ENCODE assay signal across 16 cellular contexts in genomic region chr3:28042095-28042635, GRCh38.
A peak's percentile ranks its signal among the peaks of the same experiment; 100 is the strongest.
DNase-seq lines count a peak whose midpoint lies in the region; ATAC-seq and TF ChIP-seq lines count a peak whose summit lies in the region.
"Had no signal": no experiment of that assay in that cellular context is flagged by ENCODE, and none has a peak within 500 bp of the region (broad histone marks: within the 10 kb centered on the region; RNA-seq: fewer than 3 reads in every experiment).

No MANE protein-coding gene starts in this region.

- no peak for TF ChIP-seq POLR2A in body of pancreas (IDR thresholded peaks at IDR 0.05)

- H3K27me3 ChIP-seq in mesendoderm (ENCODE audit: insufficient read depth, low read length, poor library complexity) (no peaks in the 10 kb centered on the region), MG63 (no peaks in the 10 kb centered on the region), body of pancreas (no peaks in the 10 kb centered on the region)
- H3K27me3 ChIP-seq: SJCRH30 had no signal

- WGBS in mesendoderm (ENCODE audit: extremely low coverage, insufficient coverage, low lambda C conversion rate), result no CpG with 5 or more reads among the region's 2 CpGs
- 64 to 93% methylated on average over 2 of the region's 2 CpGs for WGBS in body of pancreas, 2 donors

- no peak for TF ChIP-seq CTCF in body of pancreas (IDR thresholded peaks at IDR 0.05)

- no peak overlapping the region for H3K18ac ChIP-seq in mesendoderm (ENCODE audit: low read length)

- H2AK5ac ChIP-seq in mesendoderm (ENCODE audit: low read length), result no peak overlapping the region

- no peak overlapping the region for H3K4me3 ChIP-seq in mesendoderm (ENCODE audit: low read length)
- no peak overlapping the region for H3K4me3 ChIP-seq in MG63
- no peak overlapping the region for H3K4me3 ChIP-seq in body of pancreas
- H3K4me3 ChIP-seq: GM23338, SJCRH30 had no signal

- no peak overlapping the region for H4K8ac ChIP-seq in mesendoderm (ENCODE audit: low read depth, low read length)

- H3K79me2 ChIP-seq in mesendoderm (ENCODE audit: control insufficient read depth, insufficient read depth, low read length), result no peaks in the 10 kb centered on the region

- H3K23ac ChIP-seq in mesendoderm (ENCODE audit: low read length), result no peak overlapping the region

- H3K9ac ChIP-seq in mesendoderm (ENCODE audit: low read length), result no peak overlapping the region

- H3K27ac ChIP-seq in mesendoderm (ENCODE audit: low read depth, low read length), result no peak overlapping the region
- H3K27ac ChIP-seq in body of pancreas, result no peak overlapping the region
- H3K27ac ChIP-seq: epithelial cell of prostate, SJCRH30 had no signal

- no peak overlapping the region for H3K4me2 ChIP-seq in mesendoderm (ENCODE audit: low read length)
- H3K4me2 ChIP-seq: GM23338 had no signal

- H3K9me3 ChIP-seq in MG63 (no peaks in the 10 kb centered on the region), body of pancreas (no peaks in the 10 kb centered on the region)
- H3K9me3 ChIP-seq: SJCRH30 had no signal

- intact Hi-C loops in body of pancreas (cut with DNase I), result no loop called here

- no peaks in the 10 kb centered on the region for H3K79me1 ChIP-seq in mesendoderm (ENCODE audit: low read length)

- DNase-seq in mesendoderm (peak; percentile 49), MG63 (no peak), body of pancreas (no peak)
- DNase-seq: activated CD4-positive, alpha-beta T cell treated with anti-CD3 and anti-CD28 coated beads for 48 hours; activated naive CD4-positive, alpha-beta T cell treated with anti-CD3 and anti-CD28 coated beads for 36 hours; activated T-cell treated with anti-CD3 and anti-CD28 coated beads for 4 hours; AML-193; cortex of kidney; NCI-H1436 treated with DMSO at 0.1 percent for 48 hours; SJCRH30 had no signal

- H3K4ac ChIP-seq in mesendoderm (ENCODE audit: low read depth, low read length), result no peak overlapping the region

- H4K5ac ChIP-seq in mesendoderm (ENCODE audit: low read length), result no peak overlapping the region

- no peak overlapping the region for H2BK5ac ChIP-seq in mesendoderm (ENCODE audit: low read length)

- H3K36me3 ChIP-seq in mesendoderm (ENCODE audit: control insufficient read depth, insufficient read depth, low read length) (no peaks in the 10 kb centered on the region), MG63 (no peaks in the 10 kb centered on the region), body of pancreas (replicated peaks in 1 of 2; ENCODE audit: insufficient read depth in 1 of 2, low read depth in 2 of 2) (no peaks in the 10 kb centered on the region)
- H3K36me3 ChIP-seq: SJCRH30 had no signal

- H3K4me1 ChIP-seq in mesendoderm (ENCODE audit: control insufficient read depth, low read depth, low read length) (peaks cover 2% of the 10 kb centered on the region), body of pancreas (no peaks in the 10 kb centered on the region)
- H3K4me1 ChIP-seq: SJCRH30 had no signal

- H2BK15ac ChIP-seq in mesendoderm (replicated peaks; ENCODE audit: low read depth), result peak overlapping the region; percentile 45

- H2BK120ac ChIP-seq in mesendoderm (ENCODE audit: low read depth, low read length), result peak overlapping the region; percentile 24

- H3K56ac ChIP-seq in mesendoderm (ENCODE audit: low read length), result no peak overlapping the region

- ATAC-seq in GM18870 (IDR thresholded peaks at IDR 0.05; ENCODE audit: unreplicated experiment) (peak; percentile 56), GM21423 (IDR thresholded peaks at IDR 0.05; ENCODE audit: unreplicated experiment) (peak; percentile 64), HG02973 (IDR thresholded peaks at IDR 0.05; ENCODE audit: unreplicated experiment) (peak; percentile 44), SK-N-SH treated with all-trans-retinoic acid at 6 μM for 48 hours (no peak), body of pancreas (no peak)
- ATAC-seq: GM23338 had no signal

TF ChIP-seq in SK-N-SH treated with all-trans-retinoic acid at 6 μM for 48 hours, 23 proteins besides CTCF, POLR2A, EP300 and RAD21:
- TF ChIP-seq ZFP30 (CRISPR knock-in tag; IDR thresholded peaks at IDR 0.05) (no peak), PATZ1 (CRISPR knock-in tag; IDR thresholded peaks at IDR 0.05; ENCODE audit: borderline replicate concordance) (no peak), OSR1 (CRISPR knock-in tag; IDR thresholded peaks at IDR 0.05) (no peak), ESRRG (CRISPR knock-in tag; IDR thresholded peaks at IDR 0.05) (no peak), RARB (CRISPR knock-in tag; IDR thresholded peaks at IDR 0.05) (no peak), TOX (CRISPR knock-in tag; IDR thresholded peaks at IDR 0.05; ENCODE audit: borderline replicate concordance) (no peak), GLIS3 (CRISPR knock-in tag; IDR thresholded peaks at IDR 0.05) (no peak)
TF ChIP-seq in SK-N-SH treated with all-trans-retinoic acid at 6 μM for 48 hours: peak in this region for 0.

Comparison
In these comparisons a context has a peak if more than half of its experiments do, and no peak if none do; other contexts are left out.
1. ATAC-seq: peak in GM18870 (single experiment), GM21423 (single experiment) and HG02973 (single experiment); none in SK-N-SH treated with all-trans-retinoic acid at 6 μM for 48 hours (single experiment) and body of pancreas (single experiment).